8 cellular contexts compared by ENCODE assay signal in the genomic region with DNA sequence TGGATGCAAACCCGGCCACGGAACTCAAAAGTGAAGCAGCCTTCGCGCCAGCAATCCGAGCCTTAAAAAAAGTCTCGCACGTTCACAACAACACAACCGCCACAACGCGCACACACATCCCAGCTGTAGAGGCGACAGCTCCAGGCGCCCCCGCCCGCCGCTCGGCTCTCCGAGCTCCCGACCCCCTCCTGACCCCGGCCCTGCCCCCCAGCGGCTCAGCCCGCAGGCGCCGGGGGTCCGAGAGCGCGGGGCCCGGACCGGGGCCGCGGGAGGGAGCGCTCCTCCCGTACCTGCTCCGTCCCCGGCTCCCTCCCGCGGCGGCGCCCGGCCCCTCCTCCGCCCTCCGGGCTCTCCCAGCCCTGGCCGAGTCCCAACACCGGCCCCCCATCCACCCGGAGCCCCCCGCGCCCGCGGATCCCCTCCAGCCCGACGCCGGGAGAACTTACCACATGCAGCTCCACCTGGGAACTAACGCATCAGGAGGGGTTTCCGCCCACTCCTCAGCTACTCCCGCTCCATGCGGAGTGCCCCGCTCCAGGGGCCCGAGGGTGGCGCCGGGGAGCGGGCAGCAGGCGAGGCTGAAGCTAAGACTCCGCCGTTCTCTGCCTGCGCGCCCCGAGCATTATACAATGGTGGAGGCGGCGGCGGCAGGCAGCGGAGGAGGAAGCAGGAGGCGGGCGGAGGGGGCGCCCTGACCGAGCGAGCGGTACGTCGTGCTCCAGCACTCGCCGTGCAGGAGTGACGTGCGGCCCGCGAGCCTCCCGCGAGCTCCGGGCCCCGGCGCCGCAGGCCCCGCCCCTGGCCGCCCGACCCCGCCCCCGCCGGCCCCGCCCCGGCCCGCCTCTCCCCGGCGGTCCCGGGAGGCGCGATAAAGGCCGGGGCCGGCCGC. TPM values are rescaled to one million over a fixed set of nuclear protein-coding genes. Genes with fewer than 3 reads are reported as not detected.
DNase-seq lines count a peak whose midpoint lies in the region; ATAC-seq and TF ChIP-seq lines count a peak whose summit lies in the region.

A gene with protein sequence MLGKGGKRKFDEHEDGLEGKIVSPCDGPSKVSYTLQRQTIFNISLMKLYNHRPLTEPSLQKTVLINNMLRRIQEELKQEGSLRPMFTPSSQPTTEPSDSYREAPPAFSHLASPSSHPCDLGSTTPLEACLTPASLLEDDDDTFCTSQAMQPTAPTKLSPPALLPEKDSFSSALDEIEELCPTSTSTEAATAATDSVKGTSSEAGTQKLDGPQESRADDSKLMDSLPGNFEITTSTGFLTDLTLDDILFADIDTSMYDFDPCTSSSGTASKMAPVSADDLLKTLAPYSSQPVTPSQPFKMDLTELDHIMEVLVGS (minus strand): TSS at position 740 of the 889 bp plus-strand sequence. CDS start 17,042 bp downstream, outside the sequence.

- H3K36me3 ChIP-seq in CD4-positive, alpha-beta memory T cell (ENCODE audit: insufficient read depth, low read length), result no peaks in the 10 kb centered on the region
- H3K36me3 ChIP-seq in endodermal cell (ENCODE audit: control insufficient read depth, insufficient read depth, low read length), result no peaks in the 10 kb centered on the region

- CTCF ChIA-PET in CD4-positive, alpha-beta memory T cell (lab: Charles Lee; ENCODE audit: partially characterized antibody), result interaction anchor here (0.6 to 8.8 kb wide), 38 partner anchors 9 to 405 kb away, joined by 3 to 118 read pairs (median 4); a partner anchor contains a TSS

- TF ChIP-seq CTCF in endodermal cell (conservative IDR thresholded peaks at IDR 0.05) (peak; percentile 48), mesothelial cell of epicardium (IDR thresholded peaks at IDR 0.05; ENCODE audit: unreplicated experiment) (no peak)

- H3K27ac Mint-ChIP-seq in CD4-positive, alpha-beta memory T cell, result peak within 1 kb of the TSS; percentile 90 to 98 (median 95)
- peak within 1 kb of the TSS; percentile 94 for H3K27ac Mint-ChIP-seq in endodermal cell
- H3K27ac Mint-ChIP-seq in mesothelial cell of epicardium, result peak within 1 kb of the TSS; percentile 97

- H3K9me3 Mint-ChIP-seq in CD4-positive, alpha-beta memory T cell, result no peaks in the 10 kb centered on the region
- H3K9me3 Mint-ChIP-seq in endodermal cell (no peaks in the 10 kb centered on the region), mesothelial cell of epicardium (no peaks in the 10 kb centered on the region)

- peak within 1 kb of the TSS; percentile 90 to 99 (median 92) for H3K4me3 Mint-ChIP-seq in CD4-positive, alpha-beta memory T cell
- H3K4me3 Mint-ChIP-seq in endodermal cell, result peak within 1 kb of the TSS; percentile 76
- H3K4me3 Mint-ChIP-seq in mesothelial cell of epicardium, result peak within 1 kb of the TSS; percentile 88

- H3K27me3 ChIP-seq in CD4-positive, alpha-beta memory T cell (ENCODE audit: insufficient read depth, low read length), result no peaks in the 10 kb centered on the region
- H3K27me3 ChIP-seq in endodermal cell (ENCODE audit: control insufficient read depth, insufficient read depth, low read length, poor library complexity, severe bottlenecking), result no peaks in the 10 kb centered on the region

- H3K27me3 Mint-ChIP-seq in CD4-positive, alpha-beta memory T cell, result no peaks in the 10 kb centered on the region
- peaks cover 8% of the 10 kb centered on the region for H3K27me3 Mint-ChIP-seq in endodermal cell (ENCODE audit: insufficient read depth)
- no peaks in the 10 kb centered on the region for H3K27me3 Mint-ChIP-seq in mesothelial cell of epicardium (ENCODE audit: low read depth)

- H3K4me3 ChIP-seq in CD4-positive, alpha-beta memory T cell (ENCODE audit: low read length in 2 of 2), result peak within 1 kb of the TSS; percentile 70 to 83
- H3K4me3 ChIP-seq in endodermal cell (ENCODE audit: low read length), result peak within 1 kb of the TSS; percentile 93

- intact Hi-C loops in CD4-positive, alpha-beta memory T cell (cut with micrococcal nuclease), result loop anchor here (1.0 to 2.0 kb wide), 7 partner anchors 45 to 178 kb away; a partner anchor contains a TSS

- peak; percentile 84 to 89 (median 88) for DNase-seq in CD4-positive, alpha-beta memory T cell
- DNase-seq in HT-29 (ENCODE audit: low spot score) (peak; percentile 88), NOMO-1 treated with DMSO at 0.1 percent for 48 hours (lab: John Stamatoyannopoulos, UW; ENCODE audit: unreplicated experiment) (peak; percentile 80), endodermal cell (peak; percentile 94), mesothelial cell of epicardium (ENCODE audit: low spot score in 2 of 2, unreplicated experiment in 2 of 2) (peak; percentile 84 to 88)
- peak; percentile 72 to 78 for DNase-seq in activated CD8-positive, alpha-beta memory T cell treated with anti-CD3 and anti-CD28 coated beads for 4 hours (ENCODE audit: low read depth in 2 of 2)
- DNase-seq in stimulated activated CD8-positive, alpha-beta memory T cell treated with anti-CD3 and anti-CD28 coated beads, Interleukin-2, amount 100 ng/mL, for 1 hour (ENCODE audit: low read depth in 2 of 2), result peak; percentile 67 to 78

- POLR2A ChIA-PET in CD4-positive, alpha-beta memory T cell (lab: Charles Lee; ENCODE audit: partially characterized antibody), result interaction anchor here (0.5 to 13.8 kb wide), 53 partner anchors 9 to 1065 kb away, joined by 3 to 298 read pairs (median 4); a partner anchor contains a TSS

- peaks cover 53% of the 10 kb centered on the region for H3K4me1 ChIP-seq in CD4-positive, alpha-beta memory T cell (ENCODE audit: insufficient read depth, low read length)
- H3K4me1 ChIP-seq in endodermal cell (ENCODE audit: control insufficient read depth, insufficient read depth, low read length), result peaks cover 18% of the 10 kb centered on the region

- no peaks in the 10 kb centered on the region for H3K9me3 ChIP-seq in CD4-positive, alpha-beta memory T cell (ENCODE audit: control insufficient read depth in 1 of 2, low read length in 2 of 2)
- H3K9me3 ChIP-seq in endodermal cell (ENCODE audit: control insufficient read depth, low read length), result no peaks in the 10 kb centered on the region

- H3K36me3 Mint-ChIP-seq in CD4-positive, alpha-beta memory T cell, result peaks cover 0 to 9% of the 10 kb centered on the region in 2 donors
- H3K36me3 Mint-ChIP-seq in endodermal cell (ENCODE audit: low read depth), result no peaks in the 10 kb centered on the region
- H3K36me3 Mint-ChIP-seq in mesothelial cell of epicardium, result no peaks in the 10 kb centered on the region

- H3K9ac ChIP-seq in endodermal cell (ENCODE audit: extremely low read depth, low read length, poor library complexity, severe bottlenecking), result peak within 1 kb of the TSS; percentile 88

- H3K27ac ChIP-seq in CD4-positive, alpha-beta memory T cell (ENCODE audit: low read depth, low read length), result peak within 1 kb of the TSS; percentile 83
- H3K27ac ChIP-seq in endodermal cell (ENCODE audit: low read depth, low read length), result peak within 1 kb of the TSS; percentile 97

- peak; percentile 62 for ATAC-seq in GM19467 (IDR thresholded peaks at IDR 0.05; ENCODE audit: unreplicated experiment)

- 0% methylated on average over 14 to 106 of the region's 107 CpGs for WGBS in endodermal cell (ENCODE audit: insufficient coverage in 1 of 2, insufficient read length in 1 of 2), 2 experiments

- peaks cover 34 to 63% (median 50%) of the 10 kb centered on the region in 4 donors for H3K4me1 Mint-ChIP-seq in CD4-positive, alpha-beta memory T cell
- H3K4me1 Mint-ChIP-seq in endodermal cell, result peaks cover 48% of the 10 kb centered on the region
- H3K4me1 Mint-ChIP-seq in mesothelial cell of epicardium, result peaks cover 55% of the 10 kb centered on the region

RNA-seq across cellular contexts. Expression of the gene that starts here (rescaled TPM):
- 10 to 100 TPM; 23.5 to 24.6 TPM for total RNA-seq in CD4-positive, alpha-beta memory T cell
- polyA plus RNA-seq in CD4-positive, alpha-beta memory T cell, result 1 to 10 TPM; 2.6 to 5.5 TPM
- 6.1 and 6.6 TPM in 2 replicates for total RNA-seq in HT-29 (2014; rRNA removed; shearing (Covaris generic))
- total RNA-seq in endodermal cell (10 to 100 TPM; 17.1 to 20.3 TPM), mesothelial cell of epicardium (39.1 to 42.2 TPM (median 41.5 TPM) in 3 replicates)
- polyA plus RNA-seq in endodermal cell (2013, experiment 1 of 2), result 27.7 TPM
- 25.7 TPM for polyA plus RNA-seq in endodermal cell (2013, experiment 2 of 2)

Comparison
In these comparisons a context has a peak if more than half of its experiments do, and no peak if none do; other contexts are left out.
1. Peak in every context shown above with its lines: DNase-seq, ATAC-seq, H3K4me3 ChIP-seq and H3K27ac ChIP-seq.